Comparison of ENCODE assay signal across 9 cellular contexts in the genomic region with DNA sequence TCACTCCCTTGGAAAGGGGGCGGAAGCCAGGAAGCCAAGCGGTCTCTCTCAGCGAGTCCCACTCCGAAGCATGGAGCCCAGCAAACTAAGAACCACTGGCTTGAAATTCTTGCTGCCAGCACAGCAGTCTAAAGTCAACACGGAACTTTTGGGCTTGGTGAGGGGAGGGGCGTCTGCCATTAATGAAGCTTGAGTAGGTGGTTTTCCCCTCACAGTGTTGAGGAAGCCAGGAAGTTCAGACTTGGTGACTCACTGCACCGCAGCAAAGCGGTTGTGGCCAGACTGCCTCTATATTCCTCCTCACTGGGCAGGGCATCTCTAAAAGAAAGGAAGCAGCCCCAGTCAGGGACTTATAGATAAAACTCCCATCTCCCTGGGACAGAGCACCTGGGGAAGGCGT.
DNase-seq lines count a peak whose midpoint lies in the region; ATAC-seq, FAIRE-seq and TF ChIP-seq lines count a peak whose summit lies in the region.
"Had no signal": no experiment of that assay in that cellular context is flagged by ENCODE, and none has a peak within 500 bp of the region (broad histone marks: within the 10 kb centered on the region; RNA-seq: fewer than 3 reads in every experiment).

No MANE protein-coding gene starts in this region.

- no peak overlapping the region for H2AFZ ChIP-seq in keratinocyte (ENCODE audit: control insufficient read depth, low read length)

- 90 to 95% (median 94%) methylated on average over 9 of the region's 9 CpGs for WGBS in psoas muscle, 3 donors

- intact Hi-C loops in psoas muscle (cut with DNase I), result no loop called here

- H4K20me1 ChIP-seq in keratinocyte (ENCODE audit: control insufficient read depth, extremely low read depth, insufficient read depth, low read length), result no peaks in the 10 kb centered on the region

- H3K4me1 ChIP-seq in keratinocyte (ENCODE audit: control insufficient read depth, extremely low read depth, insufficient read depth, low read length), result no peaks in the 10 kb centered on the region
- H3K4me1 ChIP-seq in psoas muscle, result no peaks in the 10 kb centered on the region
- H3K4me1 ChIP-seq: Peyer's patch had no signal

- H3K9me1 ChIP-seq in keratinocyte (ENCODE audit: control insufficient read depth, extremely low read depth, insufficient read depth, low read length), result no peaks in the 10 kb centered on the region

- no peak for FAIRE-seq in keratinocyte (lab: Jason Lieb, UNC)
- FAIRE-seq in urothelium cell line (lab: Jason Lieb, UNC), result peak; percentile 9

- ATAC-seq in psoas muscle, result no peak

- H3K4me2 ChIP-seq in keratinocyte (ENCODE audit: control insufficient read depth, extremely low read depth, insufficient read depth, low read depth, low read length), result no peak overlapping the region

- H3K9me3 ChIP-seq in keratinocyte (ENCODE audit: control insufficient read depth, low read depth, low read length) (no peaks in the 10 kb centered on the region), psoas muscle (no peaks in the 10 kb centered on the region)
- H3K9me3 ChIP-seq: Peyer's patch had no signal

- H3K27me3 ChIP-seq in keratinocyte (ENCODE audit: control insufficient read depth, extremely low read depth, insufficient read depth, low read length) (no peaks in the 10 kb centered on the region), psoas muscle (ENCODE audit: insufficient read depth in 3 of 3, low read length in 2 of 3) (no peaks in the 10 kb centered on the region)
- H3K27me3 ChIP-seq: Peyer's patch had no signal

- dilution Hi-C loops in keratinocyte (cut with MboI; ENCODE audit: extremely low pct_ligation_motif_present, low sequenced_read_pairs), result no loop called here

- no peak overlapping the region for H3K4me3 ChIP-seq in keratinocyte (ENCODE audit: control insufficient read depth in 2 of 3, extremely low read depth in 1 of 3, insufficient read depth in 2 of 3, low read depth in 1 of 3, low read length in 3 of 3)
- H3K4me3 ChIP-seq in psoas muscle, result no peak overlapping the region
- H3K4me3 ChIP-seq: Peyer's patch had no signal

- H3K36me3 ChIP-seq in keratinocyte (ENCODE audit: control insufficient read depth in 2 of 2, extremely low read depth in 1 of 2, insufficient read depth in 2 of 2, low read length in 2 of 2) (no peaks in the 10 kb centered on the region), psoas muscle (ENCODE audit: insufficient read depth in 1 of 2, low read depth in 1 of 2) (no peaks in the 10 kb centered on the region)
- H3K36me3 ChIP-seq: Peyer's patch had no signal

- no peak overlapping the region for H3K9ac ChIP-seq in keratinocyte (ENCODE audit: control insufficient read depth, extremely low read depth, insufficient read depth, low read length)

- H3K79me2 ChIP-seq in keratinocyte (ENCODE audit: control insufficient read depth, insufficient read depth, low read length), result no peaks in the 10 kb centered on the region

- no peak overlapping the region for H3K27ac ChIP-seq in keratinocyte (ENCODE audit: control insufficient read depth, insufficient read depth, low read length)
- H3K27ac ChIP-seq in psoas muscle, result no peak overlapping the region
- H3K27ac ChIP-seq: Peyer's patch had no signal

- no peak for TF ChIP-seq CTCF in keratinocyte (optimal IDR thresholded peaks at IDR 0.05 in 1 of 3, IDR thresholded peaks at IDR 0.05 in 1 of 3, conservative IDR thresholded peaks at IDR 0.05 in 1 of 3; ENCODE audit: extremely low read depth in 1 of 3, insufficient read depth in 2 of 3, low read length in 3 of 3)
- no peak for TF ChIP-seq CTCF in psoas muscle (IDR thresholded peaks at IDR 0.05)

- DNase-seq in activated naive CD4-positive, alpha-beta T cell treated with Interleukin-2 at 50 U/mL for 16 hours, result peak; percentile 63
- DNase-seq in activated naive CD4-positive, alpha-beta T cell (lab: John Stamatoyannopoulos, UW), result no peak
- DNase-seq in activated T-cell treated with anti-CD3 and anti-CD28 coated beads for 1 hour (ENCODE audit: low read depth) (peak; percentile 1), keratinocyte (ENCODE audit: low read depth, low spot score) (peak; percentile 13), urothelium cell line (ENCODE audit: low spot score) (peak; percentile 68), psoas muscle (no peak), NCI-H2029 (lab: John Stamatoyannopoulos, UW) (no peak), DMS 273 treated with DMSO at 0.1 percent for 48 hours (lab: John Stamatoyannopoulos, UW) (no peak)

Comparison
In these comparisons a context has a peak if more than half of its experiments do, and no peak if none do; other contexts are left out.
1. DNase-seq: peak in activated naive CD4-positive, alpha-beta T cell treated with Interleukin-2 at 50 U/mL for 16 hours (single experiment), activated T-cell treated with anti-CD3 and anti-CD28 coated beads for 1 hour (single experiment), keratinocyte (single experiment) and urothelium cell line (single experiment); none in activated naive CD4-positive, alpha-beta T cell (0 of 4), psoas muscle (0 of 2), NCI-H2029 (single experiment) and DMS 273 treated with DMSO at 0.1 percent for 48 hours (single experiment).